Comparison of ENCODE assay signal across 2 cellular contexts in genomic region chr14:100374270-100374669, GRCh38.
TF ChIP-seq lines count a peak whose summit lies in the region.

No MANE protein-coding gene starts in this region.

TF ChIP-seq in A549, 52 proteins besides CTCF, POLR2A, EP300 and RAD21:
- no peak for TF ChIP-seq CEBPB (IDR thresholded peaks at IDR 0.05)
- no peak for TF ChIP-seq FOXS1 (CRISPR knock-in tag; IDR thresholded peaks at IDR 0.05)
- no peak for TF ChIP-seq CBX8 (IDR thresholded peaks at IDR 0.05)
- no peak for TF ChIP-seq CBX2 (IDR thresholded peaks at IDR 0.05; ENCODE audit: borderline replicate concordance, low read depth)
- TF ChIP-seq HEYL (CRISPR knock-in tag; IDR thresholded peaks at IDR 0.05): no peak
- TF ChIP-seq RFX5 (IDR thresholded peaks at IDR 0.05): no peak
- no peak for TF ChIP-seq PHF8 (IDR thresholded peaks at IDR 0.05; ENCODE audit: borderline replicate concordance, low read depth)
- no peak for TF ChIP-seq TFCP2L1 (CRISPR knock-in tag; IDR thresholded peaks at IDR 0.05)
- TF ChIP-seq MAX (IDR thresholded peaks at IDR 0.05): no peak
- TF ChIP-seq ESRRA (IDR thresholded peaks at IDR 0.05; ENCODE audit: borderline replicate concordance, low read length): no peak
- no peak for TF ChIP-seq BCL3 (IDR thresholded peaks at IDR 0.05)
- TF ChIP-seq RARB (CRISPR knock-in tag; IDR thresholded peaks at IDR 0.05): no peak

TF ChIP-seq in GM12878, 131 proteins besides CTCF, POLR2A, EP300 and RAD21:
- TF ChIP-seq RUNX3 (IDR thresholded peaks at IDR 0.05; ENCODE audit: low read length) (peak; percentile 47; the same call in 1 of the 2 replicates), SRF (IDR thresholded peaks at IDR 0.05; ENCODE audit: low read depth in 2 of 2, low read length in 2 of 2) (no peak), JUNB (IDR thresholded peaks at IDR 0.05) (peak; percentile 22; the same call in 1 of the 2 replicates), SPI1 (IDR thresholded peaks at IDR 0.05; ENCODE audit: borderline replicate concordance, insufficient read depth, low read depth, low read length) (peak; percentile 36; the same call in 1 of the 2 replicates)
